Comparison of ENCODE assay signal across 1 cellular context in genomic region chr14:105247026-105247425, GRCh38.
TF ChIP-seq lines count a peak whose summit lies in the region.

No MANE protein-coding gene starts in this region.

TF ChIP-seq in GM12878, 131 proteins besides CTCF, POLR2A, EP300 and RAD21:
- TF ChIP-seq STAT3 (IDR thresholded peaks at IDR 0.05; ENCODE audit: low read depth, low read length) = no peak
- TF ChIP-seq E2F4 (IDR thresholded peaks at IDR 0.05; ENCODE audit: low read depth, low read length) = no peak
- no peak for TF ChIP-seq CHD2 (IDR thresholded peaks at IDR 0.05; ENCODE audit: borderline replicate concordance, low read depth, low read length)
- TF ChIP-seq, protein P1, sequence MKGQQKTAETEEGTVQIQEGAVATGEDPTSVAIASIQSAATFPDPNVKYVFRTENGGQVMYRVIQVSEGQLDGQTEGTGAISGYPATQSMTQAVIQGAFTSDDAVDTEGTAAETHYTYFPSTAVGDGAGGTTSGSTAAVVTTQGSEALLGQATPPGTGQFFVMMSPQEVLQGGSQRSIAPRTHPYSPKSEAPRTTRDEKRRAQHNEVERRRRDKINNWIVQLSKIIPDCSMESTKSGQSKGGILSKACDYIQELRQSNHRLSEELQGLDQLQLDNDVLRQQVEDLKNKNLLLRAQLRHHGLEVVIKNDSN (IDR thresholded peaks at IDR 0.05; ENCODE audit: borderline replicate concordance, extremely low read length, insufficient read depth, low read depth, low read length) = no peak
- TF ChIP-seq, protein P2, sequence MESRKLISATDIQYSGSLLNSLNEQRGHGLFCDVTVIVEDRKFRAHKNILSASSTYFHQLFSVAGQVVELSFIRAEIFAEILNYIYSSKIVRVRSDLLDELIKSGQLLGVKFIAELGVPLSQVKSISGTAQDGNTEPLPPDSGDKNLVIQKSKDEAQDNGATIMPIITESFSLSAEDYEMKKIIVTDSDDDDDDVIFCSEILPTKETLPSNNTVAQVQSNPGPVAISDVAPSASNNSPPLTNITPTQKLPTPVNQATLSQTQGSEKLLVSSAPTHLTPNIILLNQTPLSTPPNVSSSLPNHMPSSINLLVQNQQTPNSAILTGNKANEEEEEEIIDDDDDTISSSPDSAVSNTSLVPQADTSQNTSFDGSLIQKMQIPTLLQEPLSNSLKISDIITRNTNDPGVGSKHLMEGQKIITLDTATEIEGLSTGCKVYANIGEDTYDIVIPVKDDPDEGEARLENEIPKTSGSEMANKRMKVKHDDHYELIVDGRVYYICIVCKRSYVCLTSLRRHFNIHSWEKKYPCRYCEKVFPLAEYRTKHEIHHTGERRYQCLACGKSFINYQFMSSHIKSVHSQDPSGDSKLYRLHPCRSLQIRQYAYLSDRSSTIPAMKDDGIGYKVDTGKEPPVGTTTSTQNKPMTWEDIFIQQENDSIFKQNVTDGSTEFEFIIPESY (IDR thresholded peaks at IDR 0.05) = no peak
- TF ChIP-seq SPI1 (IDR thresholded peaks at IDR 0.05; ENCODE audit: borderline replicate concordance, insufficient read depth, low read depth, low read length) = no peak
- no peak for TF ChIP-seq CBFB (IDR thresholded peaks at IDR 0.05; ENCODE audit: low read depth)
- TF ChIP-seq BCLAF1 (IDR thresholded peaks at IDR 0.05) = no peak
- no peak for TF ChIP-seq ESRRA (IDR thresholded peaks at IDR 0.05; ENCODE audit: low read length)
- no peak for TF ChIP-seq NKRF (conservative IDR thresholded peaks at IDR 0.05)
- TF ChIP-seq, protein P3, sequence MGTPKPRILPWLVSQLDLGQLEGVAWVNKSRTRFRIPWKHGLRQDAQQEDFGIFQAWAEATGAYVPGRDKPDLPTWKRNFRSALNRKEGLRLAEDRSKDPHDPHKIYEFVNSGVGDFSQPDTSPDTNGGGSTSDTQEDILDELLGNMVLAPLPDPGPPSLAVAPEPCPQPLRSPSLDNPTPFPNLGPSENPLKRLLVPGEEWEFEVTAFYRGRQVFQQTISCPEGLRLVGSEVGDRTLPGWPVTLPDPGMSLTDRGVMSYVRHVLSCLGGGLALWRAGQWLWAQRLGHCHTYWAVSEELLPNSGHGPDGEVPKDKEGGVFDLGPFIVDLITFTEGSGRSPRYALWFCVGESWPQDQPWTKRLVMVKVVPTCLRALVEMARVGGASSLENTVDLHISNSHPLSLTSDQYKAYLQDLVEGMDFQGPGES (IDR thresholded peaks at IDR 0.05) = no peak
- TF ChIP-seq HDGF (IDR thresholded peaks at IDR 0.05) = no peak
- TF ChIP-seq SIX5 (IDR thresholded peaks at IDR 0.05; ENCODE audit: low read depth, low read length, severe bottlenecking) = no peak
- no peak for TF ChIP-seq NRF1 (conservative IDR thresholded peaks at IDR 0.05; ENCODE audit: low read depth, low read length)
- no peak for TF ChIP-seq BACH1 (IDR thresholded peaks at IDR 0.05; ENCODE audit: borderline replicate concordance)
- TF ChIP-seq RB1 (IDR thresholded peaks at IDR 0.05; ENCODE audit: borderline replicate concordance) = no peak
- TF ChIP-seq TBL1XR1 (IDR thresholded peaks at IDR 0.05; ENCODE audit: low read depth, low read length) = no peak
- TF ChIP-seq MEF2B (IDR thresholded peaks at IDR 0.05; ENCODE audit: partially characterized antibody, poor library complexity, severe bottlenecking) = no peak
- TF ChIP-seq EZH2 (IDR thresholded peaks at IDR 0.05; ENCODE audit: borderline replicate concordance, control insufficient read depth, low read depth, low read length) = no peak
- TF ChIP-seq PRDM15 (CRISPR knock-in tag; IDR thresholded peaks at IDR 0.05) = no peak
